In genomic region chr21:34890258-34890723, GRCh38 we compare ENCODE assay signal across 8 cellular contexts.
DNase-seq lines count a peak whose midpoint lies in the region; ATAC-seq and TF ChIP-seq lines count a peak whose summit lies in the region.

No MANE protein-coding gene starts in this region.

- intact Hi-C loops in activated naive CD4-positive, alpha-beta T cell treated with anti-CD3 and anti-CD28 coated beads for 36 hours (cut with micrococcal nuclease), result loop anchor here (1.0 to 5.0 kb wide), 2 partner anchors 327 to 510 kb away; no protein-coding TSS in a partner anchor
- intact Hi-C loops in lower leg skin (cut with DNase I; ENCODE audit: low total_unique reads), result no loop called here
- intact Hi-C loops in sciatic nerve (cut with DNase I), result no loop called here

- ATAC-seq in sciatic nerve, result no peak

- H3K4me1 Mint-ChIP-seq in activated naive CD4-positive, alpha-beta T cell treated with anti-CD3 and anti-CD28 coated beads for 36 hours (ENCODE audit: low read depth), result peaks cover 33% of the 10 kb centered on the region
- H3K4me1 Mint-ChIP-seq in activated naive CD8-positive, alpha-beta T cell treated with anti-CD3 and anti-CD28 coated beads for 36 hours, result peaks cover 48% of the 10 kb centered on the region

- peak overlapping the region; percentile 58 to 96 (median 90) for H3K27ac ChIP-seq in tibial nerve

- no peaks in the 10 kb centered on the region for H3K27me3 Mint-ChIP-seq in activated naive CD4-positive, alpha-beta T cell treated with anti-CD3 and anti-CD28 coated beads for 36 hours (ENCODE audit: low read depth)
- peaks cover 6% of the 10 kb centered on the region for H3K27me3 Mint-ChIP-seq in activated naive CD8-positive, alpha-beta T cell treated with anti-CD3 and anti-CD28 coated beads for 36 hours

- no peaks in the 10 kb centered on the region for H3K36me3 ChIP-seq in tibial nerve

- H3K4me3 Mint-ChIP-seq in activated naive CD4-positive, alpha-beta T cell treated with anti-CD3 and anti-CD28 coated beads for 36 hours, result peak overlapping the region; percentile 90
- peak overlapping the region; percentile 59 for H3K4me3 Mint-ChIP-seq in activated naive CD8-positive, alpha-beta T cell treated with anti-CD3 and anti-CD28 coated beads for 36 hours

- no peak for TF ChIP-seq POLR2A in lower leg skin (IDR thresholded peaks at IDR 0.05)
- no peak for TF ChIP-seq POLR2A in tibial nerve (IDR thresholded peaks at IDR 0.05)

- no peaks in the 10 kb centered on the region for H3K9me3 ChIP-seq in tibial nerve

- H3K9me3 Mint-ChIP-seq in activated naive CD4-positive, alpha-beta T cell treated with anti-CD3 and anti-CD28 coated beads for 36 hours, result no peaks in the 10 kb centered on the region
- H3K9me3 Mint-ChIP-seq in activated naive CD8-positive, alpha-beta T cell treated with anti-CD3 and anti-CD28 coated beads for 36 hours, result peaks cover 2% of the 10 kb centered on the region

- CTCF ChIA-PET in activated naive CD4-positive, alpha-beta T cell treated with anti-CD3 and anti-CD28 coated beads for 36 hours (lab: Charles Lee), result interaction anchor here (0.9 to 4.5 kb wide), 16 partner anchors 12 to 510 kb away, joined by 3 to 24 read pairs (median 6); no protein-coding TSS in a partner anchor

- H3K36me3 Mint-ChIP-seq in activated naive CD4-positive, alpha-beta T cell treated with anti-CD3 and anti-CD28 coated beads for 36 hours (ENCODE audit: low read depth), result peaks cover 12% of the 10 kb centered on the region
- H3K36me3 Mint-ChIP-seq in activated naive CD8-positive, alpha-beta T cell treated with anti-CD3 and anti-CD28 coated beads for 36 hours, result peaks cover 9% of the 10 kb centered on the region

- TF ChIP-seq CTCF in lower leg skin (IDR thresholded peaks at IDR 0.05) (no peak), tibial nerve (IDR thresholded peaks at IDR 0.05) (peak in 1 of 5 experiments; percentile 9)

- peak overlapping the region; percentile 79 for H3K4me3 ChIP-seq in lower leg skin (ENCODE audit: low read depth, poor library complexity, severe bottlenecking)
- peak overlapping the region; percentile 62 to 93 (median 90) for H3K4me3 ChIP-seq in tibial nerve

- peaks cover 0 to 37% of the 10 kb centered on the region in 2 donors for H3K27me3 ChIP-seq in tibial nerve

- H3K27ac Mint-ChIP-seq in activated naive CD4-positive, alpha-beta T cell treated with anti-CD3 and anti-CD28 coated beads for 36 hours, result peak overlapping the region; percentile 97
- H3K27ac Mint-ChIP-seq in activated naive CD8-positive, alpha-beta T cell treated with anti-CD3 and anti-CD28 coated beads for 36 hours, result peak overlapping the region; percentile 66

- DNase-seq in activated naive CD4-positive, alpha-beta T cell treated with anti-CD3 and anti-CD28 coated beads for 36 hours, result no peak
- DNase-seq in activated naive CD4-positive, alpha-beta T cell treated with Interleukin-2 at 50 U/mL for 16 hours, result no peak
- DNase-seq in activated naive CD8-positive, alpha-beta T cell treated with anti-CD3 and anti-CD28 coated beads for 36 hours, result no peak
- DNase-seq in lower leg skin (ENCODE audit: low spot score in 2 of 2) (no peak), tibial nerve (ENCODE audit: low spot score in 2 of 2) (no peak), sciatic nerve (ENCODE audit: low spot score) (no peak), KG1 (lab: John Stamatoyannopoulos, UW) (no peak), NCI-H226 (no peak)

- no peak for TF ChIP-seq EP300 in tibial nerve (IDR thresholded peaks at IDR 0.05)

- peaks cover 0 to 51% (median 2%) of the 10 kb centered on the region in 4 donors for H3K4me1 ChIP-seq in tibial nerve

- WGBS in lower leg skin, 2 donors, result 6 to 9% methylated on average over 16 to 39 of the region's 39 CpGs
- WGBS in tibial nerve, 2 donors, result 11 to 12% methylated on average over 13 to 23 of the region's 39 CpGs
